In genomic region chr1:54866801-54867716, GRCh38 we compare ENCODE assay signal across 1 cellular context.
A peak's percentile ranks its signal among the peaks of the same experiment; 100 is the strongest.
TF ChIP-seq lines count a peak whose summit lies in the region.

No MANE protein-coding gene starts in this region.

TF ChIP-seq in HepG2, 621 proteins besides CTCF, POLR2A, EP300 and RAD21 (continued from another document and continues in another):
- TF ChIP-seq, protein P1, sequence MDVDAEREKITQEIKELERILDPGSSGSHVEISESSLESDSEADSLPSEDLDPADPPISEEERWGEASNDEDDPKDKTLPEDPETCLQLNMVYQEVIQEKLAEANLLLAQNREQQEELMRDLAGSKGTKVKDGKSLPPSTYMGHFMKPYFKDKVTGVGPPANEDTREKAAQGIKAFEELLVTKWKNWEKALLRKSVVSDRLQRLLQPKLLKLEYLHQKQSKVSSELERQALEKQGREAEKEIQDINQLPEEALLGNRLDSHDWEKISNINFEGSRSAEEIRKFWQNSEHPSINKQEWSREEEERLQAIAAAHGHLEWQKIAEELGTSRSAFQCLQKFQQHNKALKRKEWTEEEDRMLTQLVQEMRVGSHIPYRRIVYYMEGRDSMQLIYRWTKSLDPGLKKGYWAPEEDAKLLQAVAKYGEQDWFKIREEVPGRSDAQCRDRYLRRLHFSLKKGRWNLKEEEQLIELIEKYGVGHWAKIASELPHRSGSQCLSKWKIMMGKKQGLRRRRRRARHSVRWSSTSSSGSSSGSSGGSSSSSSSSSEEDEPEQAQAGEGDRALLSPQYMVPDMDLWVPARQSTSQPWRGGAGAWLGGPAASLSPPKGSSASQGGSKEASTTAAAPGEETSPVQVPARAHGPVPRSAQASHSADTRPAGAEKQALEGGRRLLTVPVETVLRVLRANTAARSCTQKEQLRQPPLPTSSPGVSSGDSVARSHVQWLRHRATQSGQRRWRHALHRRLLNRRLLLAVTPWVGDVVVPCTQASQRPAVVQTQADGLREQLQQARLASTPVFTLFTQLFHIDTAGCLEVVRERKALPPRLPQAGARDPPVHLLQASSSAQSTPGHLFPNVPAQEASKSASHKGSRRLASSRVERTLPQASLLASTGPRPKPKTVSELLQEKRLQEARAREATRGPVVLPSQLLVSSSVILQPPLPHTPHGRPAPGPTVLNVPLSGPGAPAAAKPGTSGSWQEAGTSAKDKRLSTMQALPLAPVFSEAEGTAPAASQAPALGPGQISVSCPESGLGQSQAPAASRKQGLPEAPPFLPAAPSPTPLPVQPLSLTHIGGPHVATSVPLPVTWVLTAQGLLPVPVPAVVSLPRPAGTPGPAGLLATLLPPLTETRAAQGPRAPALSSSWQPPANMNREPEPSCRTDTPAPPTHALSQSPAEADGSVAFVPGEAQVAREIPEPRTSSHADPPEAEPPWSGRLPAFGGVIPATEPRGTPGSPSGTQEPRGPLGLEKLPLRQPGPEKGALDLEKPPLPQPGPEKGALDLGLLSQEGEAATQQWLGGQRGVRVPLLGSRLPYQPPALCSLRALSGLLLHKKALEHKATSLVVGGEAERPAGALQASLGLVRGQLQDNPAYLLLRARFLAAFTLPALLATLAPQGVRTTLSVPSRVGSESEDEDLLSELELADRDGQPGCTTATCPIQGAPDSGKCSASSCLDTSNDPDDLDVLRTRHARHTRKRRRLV (CRISPR knock-in tag; IDR thresholded peaks at IDR 0.05) = no peak
- no peak for TF ChIP-seq ZNF136 (CRISPR knock-in tag; IDR thresholded peaks at IDR 0.05; ENCODE audit: low read depth)
- no peak for TF ChIP-seq RARA (CRISPR knock-in tag; IDR thresholded peaks at IDR 0.05)
- TF ChIP-seq POLR2AphosphoS5 (IDR thresholded peaks at IDR 0.05; ENCODE audit: low read depth, low read length) = peak; percentile 21
- no peak for TF ChIP-seq NAIF1 (CRISPR knock-in tag; IDR thresholded peaks at IDR 0.05; ENCODE audit: borderline replicate concordance)
- peak; percentile 51; the same call in 1 of the 2 replicates for TF ChIP-seq SALL1 (CRISPR knock-in tag; IDR thresholded peaks at IDR 0.05)
- TF ChIP-seq ZNF709 (CRISPR knock-in tag; IDR thresholded peaks at IDR 0.05) = 0 out of 2 replicates have a peak, but pooled peaks have one; percentile 60
- no peak for TF ChIP-seq MTF1 (CRISPR knock-in tag; IDR thresholded peaks at IDR 0.05)
- no peak for TF ChIP-seq BATF2 (CRISPR knock-in tag; IDR thresholded peaks at IDR 0.05)
- no peak for TF ChIP-seq SOX13 (IDR thresholded peaks at IDR 0.05)
- peak in 1 of 2 experiments; percentile 41; a peak in 1 of 4 replicates for TF ChIP-seq SOX13 (CRISPR knock-in tag; conservative IDR thresholded peaks at IDR 0.05 in 1 of 2, IDR thresholded peaks at IDR 0.05 in 1 of 2)
- no peak for TF ChIP-seq ATF7-NPFF (CRISPR knock-in tag; IDR thresholded peaks at IDR 0.05; ENCODE audit: low read depth)
- peak; percentile 28; the same call in 1 of the 2 replicates for TF ChIP-seq NFAT5 (CRISPR knock-in tag; IDR thresholded peaks at IDR 0.05)
- 0 out of 2 replicates have a peak, but pooled peaks have one; percentile 26 for TF ChIP-seq ZNF792 (CRISPR knock-in tag; IDR thresholded peaks at IDR 0.05)
- peak; percentile 40; the same call in 1 of the 2 replicates for TF ChIP-seq NCOA2 (CRISPR knock-in tag; IDR thresholded peaks at IDR 0.05)
- no peak for TF ChIP-seq MEF2D (CRISPR knock-in tag; IDR thresholded peaks at IDR 0.05)
- 0 out of 2 replicates have a peak, but pooled peaks have one; percentile 17 for TF ChIP-seq GABPB1 (CRISPR knock-in tag; IDR thresholded peaks at IDR 0.05)
- no peak for TF ChIP-seq SAFB2 (CRISPR knock-in tag; IDR thresholded peaks at IDR 0.05; ENCODE audit: borderline replicate concordance, low read depth)
- TF ChIP-seq, protein P2, sequence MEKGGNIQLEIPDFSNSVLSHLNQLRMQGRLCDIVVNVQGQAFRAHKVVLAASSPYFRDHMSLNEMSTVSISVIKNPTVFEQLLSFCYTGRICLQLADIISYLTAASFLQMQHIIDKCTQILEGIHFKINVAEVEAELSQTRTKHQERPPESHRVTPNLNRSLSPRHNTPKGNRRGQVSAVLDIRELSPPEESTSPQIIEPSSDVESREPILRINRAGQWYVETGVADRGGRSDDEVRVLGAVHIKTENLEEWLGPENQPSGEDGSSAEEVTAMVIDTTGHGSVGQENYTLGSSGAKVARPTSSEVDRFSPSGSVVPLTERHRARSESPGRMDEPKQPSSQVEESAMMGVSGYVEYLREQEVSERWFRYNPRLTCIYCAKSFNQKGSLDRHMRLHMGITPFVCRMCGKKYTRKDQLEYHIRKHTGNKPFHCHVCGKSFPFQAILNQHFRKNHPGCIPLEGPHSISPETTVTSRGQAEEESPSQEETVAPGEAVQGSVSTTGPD (CRISPR knock-in tag; IDR thresholded peaks at IDR 0.05) = no peak
- TF ChIP-seq MLLT10 (CRISPR knock-in tag; IDR thresholded peaks at IDR 0.05) = no peak
- TF ChIP-seq, protein P3, sequence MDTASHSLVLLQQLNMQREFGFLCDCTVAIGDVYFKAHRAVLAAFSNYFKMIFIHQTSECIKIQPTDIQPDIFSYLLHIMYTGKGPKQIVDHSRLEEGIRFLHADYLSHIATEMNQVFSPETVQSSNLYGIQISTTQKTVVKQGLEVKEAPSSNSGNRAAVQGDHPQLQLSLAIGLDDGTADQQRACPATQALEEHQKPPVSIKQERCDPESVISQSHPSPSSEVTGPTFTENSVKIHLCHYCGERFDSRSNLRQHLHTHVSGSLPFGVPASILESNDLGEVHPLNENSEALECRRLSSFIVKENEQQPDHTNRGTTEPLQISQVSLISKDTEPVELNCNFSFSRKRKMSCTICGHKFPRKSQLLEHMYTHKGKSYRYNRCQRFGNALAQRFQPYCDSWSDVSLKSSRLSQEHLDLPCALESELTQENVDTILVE (CRISPR knock-in tag; IDR thresholded peaks at IDR 0.05) = no peak
- no peak for TF ChIP-seq NFKBIZ (CRISPR knock-in tag; IDR thresholded peaks at IDR 0.05)
- TF ChIP-seq GATAD2A (CRISPR knock-in tag; IDR thresholded peaks at IDR 0.05) = peak; percentile 72
- TF ChIP-seq PRDM10 (CRISPR knock-in tag; IDR thresholded peaks at IDR 0.05; ENCODE audit: low read depth) = no peak
- no peak for TF ChIP-seq ZNF839 (CRISPR knock-in tag; IDR thresholded peaks at IDR 0.05; ENCODE audit: borderline replicate concordance)
- no peak for TF ChIP-seq HCFC1 (IDR thresholded peaks at IDR 0.05; ENCODE audit: low read depth, low read length)
- peak; percentile 33; the same call in 1 of the 2 replicates for TF ChIP-seq ZNF605 (CRISPR knock-in tag; IDR thresholded peaks at IDR 0.05)
- 0 out of 2 replicates have a peak, but pooled peaks have one; percentile 28 for TF ChIP-seq SP5 (CRISPR knock-in tag; IDR thresholded peaks at IDR 0.05; ENCODE audit: borderline replicate concordance, low read depth)
- peak; percentile 75 for TF ChIP-seq FOXP4 (CRISPR knock-in tag; IDR thresholded peaks at IDR 0.05)
- no peak for TF ChIP-seq NBN (conservative IDR thresholded peaks at IDR 0.05)
- TF ChIP-seq ZNF703 (CRISPR knock-in tag; IDR thresholded peaks at IDR 0.05; ENCODE audit: borderline replicate concordance) = no peak
- TF ChIP-seq ZSCAN21 (CRISPR knock-in tag; IDR thresholded peaks at IDR 0.05; ENCODE audit: borderline replicate concordance) = no peak
- TF ChIP-seq, protein P4, sequence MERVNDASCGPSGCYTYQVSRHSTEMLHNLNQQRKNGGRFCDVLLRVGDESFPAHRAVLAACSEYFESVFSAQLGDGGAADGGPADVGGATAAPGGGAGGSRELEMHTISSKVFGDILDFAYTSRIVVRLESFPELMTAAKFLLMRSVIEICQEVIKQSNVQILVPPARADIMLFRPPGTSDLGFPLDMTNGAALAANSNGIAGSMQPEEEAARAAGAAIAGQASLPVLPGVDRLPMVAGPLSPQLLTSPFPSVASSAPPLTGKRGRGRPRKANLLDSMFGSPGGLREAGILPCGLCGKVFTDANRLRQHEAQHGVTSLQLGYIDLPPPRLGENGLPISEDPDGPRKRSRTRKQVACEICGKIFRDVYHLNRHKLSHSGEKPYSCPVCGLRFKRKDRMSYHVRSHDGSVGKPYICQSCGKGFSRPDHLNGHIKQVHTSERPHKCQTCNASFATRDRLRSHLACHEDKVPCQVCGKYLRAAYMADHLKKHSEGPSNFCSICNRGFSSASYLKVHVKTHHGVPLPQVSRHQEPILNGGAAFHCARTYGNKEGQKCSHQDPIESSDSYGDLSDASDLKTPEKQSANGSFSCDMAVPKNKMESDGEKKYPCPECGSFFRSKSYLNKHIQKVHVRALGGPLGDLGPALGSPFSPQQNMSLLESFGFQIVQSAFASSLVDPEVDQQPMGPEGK (CRISPR knock-in tag; IDR thresholded peaks at IDR 0.05) = peak; percentile 55; the same call in 1 of the 2 replicates
- TF ChIP-seq JDP2 (CRISPR knock-in tag; IDR thresholded peaks at IDR 0.05; ENCODE audit: borderline replicate concordance) = no peak
- TF ChIP-seq FOSL2 (CRISPR knock-in tag; IDR thresholded peaks at IDR 0.05) = peak; percentile 60
- TF ChIP-seq U2AF2 (IDR thresholded peaks at IDR 0.05; ENCODE audit: low read depth, low read length) = no peak
- TF ChIP-seq SIN3B (IDR thresholded peaks at IDR 0.05; ENCODE audit: low read length) = no peak
